Comparison of ENCODE assay signal across 30 cellular contexts in genomic region chr4:18611008-18611407, GRCh38.
"Had no signal": no experiment of that assay in that cellular context is flagged by ENCODE, and none has a peak within 500 bp of the region (broad histone marks: within the 10 kb centered on the region; RNA-seq: fewer than 3 reads in every experiment).

No MANE protein-coding gene starts in this region.

- H3K4me3 Mint-ChIP-seq: activated CD4-positive, alpha-beta T cell treated with anti-CD3 and anti-CD28 coated beads, Interleukin-2, amount 10 ng/mL, durations not matched to agents 24 days and 14 days; activated naive CD4-positive, alpha-beta T cell treated with anti-CD3 and anti-CD28 coated beads for 36 hours; activated T-cell treated with anti-CD3 and anti-CD28 coated beads, Interleukin-2, amount 50 U/mL, for 4 hours; activated T-helper 1 cell treated with anti-CD3 and anti-CD28 coated beads, Interleukin-12 subunit alpha, Interleukin-12 subunit beta, Interleukin-2, Interleukin-4 antibody, amounts not matched to agents 30 ng/mL and 10 ng/mL and 1 ng/mL, durations not matched to agents 14 hours and 24 hours and 36 hours; T-helper 1 cell treated with Interleukin-12 subunit alpha and Interleukin-12 subunit beta and Interleukin-4 antibody, amounts not matched to agents 30 μg/mL and 1 μg/mL, for 36 hours had no signal

- H3K9ac ChIP-seq: SK-N-SH had no signal

- H3K27ac Mint-ChIP-seq: activated CD4-positive, alpha-beta T cell treated with anti-CD3 and anti-CD28 coated beads, Interleukin-2, amount 10 ng/mL, durations not matched to agents 24 days and 14 days; activated naive CD4-positive, alpha-beta T cell treated with anti-CD3 and anti-CD28 coated beads for 36 hours; activated naive CD4-positive, alpha-beta T cell treated with anti-CD3 and anti-CD28 coated beads, Interleukin-2, amount 50 U/mL, for 72 hours; activated T-helper 1 cell treated with anti-CD3 and anti-CD28 coated beads, Interleukin-12 subunit alpha, Interleukin-12 subunit beta, Interleukin-2, Interleukin-4 antibody, amounts not matched to agents 30 ng/mL and 10 ng/mL and 1 ng/mL, durations not matched to agents 14 hours and 24 hours and 36 hours; T-helper 1 cell treated with Interleukin-12 subunit alpha and Interleukin-12 subunit beta and Interleukin-4 antibody, amounts not matched to agents 30 μg/mL and 1 μg/mL, for 36 hours had no signal

- H3K27me3 Mint-ChIP-seq: activated CD4-positive, alpha-beta T cell treated with anti-CD3 and anti-CD28 coated beads, Interleukin-2, amount 10 ng/mL, durations not matched to agents 24 days and 14 days had no signal

- H3K9me3 ChIP-seq: adrenal gland, body of pancreas, breast epithelium, MG63, SJCRH30, SK-N-SH had no signal

- H3K4me3 ChIP-seq: adrenal gland, body of pancreas, breast epithelium, MG63, SJCRH30 had no signal

- H3K27me3 ChIP-seq: adrenal gland, body of pancreas, breast epithelium, MG63, SJCRH30 had no signal

- DNase-seq: activated CD4-positive, alpha-beta T cell treated with anti-CD3 and anti-CD28 coated beads for 1 hour; activated CD4-positive, alpha-beta T cell treated with anti-CD3 and anti-CD28 coated beads, Interleukin-2, amount 10 ng/mL, durations not matched to agents 24 days and 14 days; activated CD4-positive, alpha-beta T cell treated with anti-CD3 and anti-CD28 coated beads, Interleukin-2, amount 50 U/mL, for 48 hours; activated CD4-positive, CD25-positive, alpha-beta regulatory T cell; activated CD8-positive, alpha-beta memory T cell treated with anti-CD3 and anti-CD28 coated beads, Interleukin-2, amount 50 U/mL, for 4 hours; activated gamma-delta T cell treated with Interleukin-2 at 50 U/mL for 16 hours; activated naive CD4-positive, alpha-beta T cell treated with anti-CD3 and anti-CD28 coated beads for 36 hours; activated T-cell treated with anti-CD3 and anti-CD28 coated beads for 4 hours; activated T-cell treated with anti-CD3 and anti-CD28 coated beads, Interleukin-2, amount 50 U/mL, for 4 hours; adrenal gland; body of pancreas; cerebellar nuclear complex; Kasumi-1; KG1; MG63; NCI-H1105; NCI-H1417 treated with DMSO at 0.1 percent for 48 hours; NCI-H1930; NCI-H510A; NCI-H526; NCI-H748 treated with DMSO at 0.1 percent for 48 hours; SHP77; SJCRH30; SK-N-SH had no signal

- H3K4me1 ChIP-seq: adrenal gland, body of pancreas, breast epithelium, SJCRH30 had no signal

- H3K4me1 Mint-ChIP-seq: activated CD4-positive, alpha-beta T cell treated with anti-CD3 and anti-CD28 coated beads, Interleukin-2, amount 10 ng/mL, durations not matched to agents 24 days and 14 days had no signal

- H3K27ac ChIP-seq: adrenal gland, body of pancreas, breast epithelium, SJCRH30, VCaP had no signal

- ATAC-seq: activated naive CD4-positive, alpha-beta T cell treated with anti-CD3 and anti-CD28 coated beads, Interleukin-2, amount 50 U/mL, for 72 hours; activated T-cell treated with anti-CD3 and anti-CD28 coated beads, Interleukin-2, amount 50 U/mL, for 4 hours; body of pancreas; Panc1 had no signal

- H3K36me3 ChIP-seq: adrenal gland, breast epithelium, MG63, SJCRH30 had no signal

- H3K4me2 ChIP-seq: SK-N-SH had no signal
